30 cellular contexts compared by ENCODE assay signal in genomic region chr11:590997-591396, GRCh38. TPM values are rescaled to one million over a fixed set of nuclear protein-coding genes. Genes with fewer than 3 reads are reported as not detected.
"Had no signal": no experiment of that assay in that cellular context is flagged by ENCODE, and none has a peak within 500 bp of the region (broad histone marks: within the 10 kb centered on the region; RNA-seq: fewer than 3 reads in every experiment).

No MANE protein-coding gene starts in this region.

- H3K9me3 Mint-ChIP-seq: activated T-cell treated with anti-CD3 and anti-CD28 coated beads, Interleukin-2, amount 50 U/mL, for 24 hours; activated T-helper 1 cell treated with anti-CD3 and anti-CD28 coated beads, Interleukin-12 subunit alpha, Interleukin-12 subunit beta, Interleukin-2, Interleukin-4 antibody, amounts not matched to agents 30 ng/mL and 10 ng/mL and 1 ng/mL, durations not matched to agents 14 hours and 24 hours and 36 hours; brain; central memory CD8-positive, alpha-beta T cell had no signal

- ATAC-seq: activated CD8-positive, alpha-beta memory T cell treated with anti-CD3 and anti-CD28 coated beads, Interleukin-2, amount 10 ng/mL, durations not matched to agents 7 days and 5 days; Panc1 had no signal

- H3K27ac ChIP-seq: colonic mucosa, KMS-11, SJCRH30, VCaP had no signal

- H3K4me1 Mint-ChIP-seq: brain had no signal

- H3K4me3 Mint-ChIP-seq: activated CD8-positive, alpha-beta memory T cell treated with anti-CD3 and anti-CD28 coated beads, Interleukin-2, amount 10 ng/mL, durations not matched to agents 7 days and 5 days; activated T-cell treated with anti-CD3 and anti-CD28 coated beads, Interleukin-2, amount 50 U/mL, for 24 hours; activated T-helper 1 cell treated with anti-CD3 and anti-CD28 coated beads, Interleukin-12 subunit alpha, Interleukin-12 subunit beta, Interleukin-2, Interleukin-4 antibody, amounts not matched to agents 30 ng/mL and 10 ng/mL and 1 ng/mL, durations not matched to agents 14 hours and 24 hours and 36 hours; brain; central memory CD8-positive, alpha-beta T cell had no signal

- H3K27ac Mint-ChIP-seq: activated T-cell treated with anti-CD3 and anti-CD28 coated beads, Interleukin-2, amount 50 U/mL, for 24 hours; activated T-helper 1 cell treated with anti-CD3 and anti-CD28 coated beads, Interleukin-12 subunit alpha, Interleukin-12 subunit beta, Interleukin-2, Interleukin-4 antibody, amounts not matched to agents 30 ng/mL and 10 ng/mL and 1 ng/mL, durations not matched to agents 14 hours and 24 hours and 36 hours; brain had no signal

- H3K27me3 Mint-ChIP-seq: activated CD8-positive, alpha-beta memory T cell treated with anti-CD3 and anti-CD28 coated beads, Interleukin-2, amount 10 ng/mL, durations not matched to agents 7 days and 5 days; activated T-cell treated with anti-CD3 and anti-CD28 coated beads, Interleukin-2, amount 50 U/mL, for 24 hours; brain; central memory CD8-positive, alpha-beta T cell had no signal

- DNase-seq: activated CD4-positive, CD25-positive, alpha-beta regulatory T cell; activated CD8-positive, alpha-beta memory T cell treated with anti-CD3 and anti-CD28 coated beads, Interleukin-2, amount 10 ng/mL, durations not matched to agents 7 days and 5 days; activated effector memory CD4-positive, alpha-beta T cell treated with Interleukin-2 at 50 U/mL for 16 hours; activated naive CD4-positive, alpha-beta T cell; activated T-cell treated with anti-CD3 and anti-CD28 coated beads, Interleukin-2, amount 50 U/mL, for 24 hours; amniotic stem cell; colonic mucosa; NCI-H1092; NCI-H1417; NCI-H1694; NCI-H2029; NCI-H2107; NCI-H345; NCI-H510A; NCI-H526 treated with DMSO at 0.1 percent for 48 hours; NCI-H82; OCI-M1; Right ventricle myocardium superior; RPMI8226; SJCRH30; SK-N-SH; T-helper 1 cell had no signal

- H3K9me3 ChIP-seq: colonic mucosa, SJCRH30, SK-N-SH had no signal

- H3K27me3 ChIP-seq: colonic mucosa, SJCRH30 had no signal

RNA-seq across cellular contexts. Expression of gene CDHR5, which starts 33.8 kb away (rescaled TPM):
- total RNA-seq: activated CD8-positive, alpha-beta memory T cell treated with anti-CD3 and anti-CD28 coated beads, Interleukin-2, amount 10 ng/mL, durations not matched to agents 7 days and 5 days; activated T-helper 1 cell treated with anti-CD3 and anti-CD28 coated beads, Interleukin-12 subunit alpha, Interleukin-12 subunit beta, Interleukin-2, Interleukin-4 antibody, amounts not matched to agents 30 ng/mL and 10 ng/mL and 1 ng/mL, durations not matched to agents 14 hours and 24 hours and 36 hours; astrocyte; MCF 10A; Right ventricle myocardium superior; SJCRH30 had no signal
